In the genomic region with DNA sequence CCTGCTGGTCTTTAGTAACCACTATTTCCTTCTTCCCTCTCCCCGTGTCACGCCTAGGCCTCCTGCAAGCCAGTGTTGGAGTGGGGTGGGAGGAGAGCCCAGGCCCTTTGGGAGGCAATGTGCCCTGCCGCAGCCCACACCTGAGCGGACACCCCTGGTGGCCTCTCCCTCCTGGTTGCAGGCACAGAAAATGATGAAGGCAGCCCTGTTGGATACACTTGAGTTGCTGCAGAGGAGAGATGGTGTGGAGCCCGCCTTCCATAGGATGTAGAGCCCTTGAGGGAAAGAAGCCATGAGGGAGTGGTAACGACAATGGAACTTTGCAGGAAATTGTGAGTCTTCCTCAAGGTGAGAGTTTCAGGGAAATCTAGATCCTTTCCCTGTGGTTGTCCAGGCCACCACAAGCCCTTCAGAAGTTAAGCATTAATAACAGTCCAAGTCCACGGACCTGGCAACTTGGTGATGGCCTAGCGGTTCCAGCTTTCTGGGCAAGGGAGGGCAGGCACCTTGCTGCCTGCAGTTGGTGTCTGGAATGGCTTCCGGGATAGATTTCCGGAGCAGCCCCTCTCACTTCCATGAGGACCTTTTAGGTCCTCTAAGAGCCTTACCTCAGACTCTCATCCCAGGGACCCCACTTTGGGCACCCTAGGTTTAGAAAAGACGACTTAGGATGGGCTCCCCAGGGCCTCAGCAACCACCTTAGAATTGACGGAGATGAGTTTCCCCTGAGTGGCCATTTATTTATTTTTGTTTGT, we compare ENCODE assay signal across 18 cellular contexts.
DNase-seq lines count a peak whose midpoint lies in the region; ATAC-seq and TF ChIP-seq lines count a peak whose summit lies in the region.
"Had no signal": no experiment of that assay in that cellular context is flagged by ENCODE, and none has a peak within 500 bp of the region (broad histone marks: within the 10 kb centered on the region; RNA-seq: fewer than 3 reads in every experiment).

No MANE protein-coding gene starts in this region.

- no peaks in the 10 kb centered on the region for H3K4me1 ChIP-seq in DND-41 (ENCODE audit: insufficient read depth, low read length)

- intact Hi-C loops in cardiac septum (cut with DNase I) (no loop called here), Right ventricle myocardium inferior (cut with DNase I) (no loop called here)

- H3K4me3 Mint-ChIP-seq in stimulated activated memory B cell treated with anti-CD40 and anti-IgM and Interleukin-4, amounts not matched to agents 10 μg/mL and 1 μg/mL and 100 μg/mL, for 72 hours = no peak overlapping the region
- H3K4me3 Mint-ChIP-seq: B cell; CD4-positive, alpha-beta T cell; HFFc6 had no signal

- H3K9me3 ChIP-seq in DND-41 (ENCODE audit: insufficient read depth, low read length, severe bottlenecking) = no peaks in the 10 kb centered on the region

- peak; percentile 56 for DNase-seq in cardiac septum (ENCODE audit: low spot score)
- DNase-seq in Right ventricle myocardium inferior (ENCODE audit: missing footprints) = no peak
- no peak for DNase-seq in DND-41
- DNase-seq in mesenteric fat pad (ENCODE audit: low spot score) = peak; percentile 85
- no peak for DNase-seq in HuH-7 (ENCODE audit: low spot score)
- no peak for DNase-seq in middle frontal gyrus (ENCODE audit: extremely low spot score, low spot score)
- DNase-seq: 8988T; Caco-2; CD4-positive, alpha-beta T cell; GDM1; GM23248; H7; HFFc6 had no signal

- TF ChIP-seq CTCF in DND-41 (IDR thresholded peaks at IDR 0.05; ENCODE audit: borderline replicate concordance, extremely low read depth, low read length, poor library complexity, severe bottlenecking) = no peak

- no peak overlapping the region for H3K9ac ChIP-seq in DND-41 (ENCODE audit: low read depth, low read length)
- H3K9ac ChIP-seq: GM23248 had no signal

- no peaks in the 10 kb centered on the region for H3K4me1 Mint-ChIP-seq in stimulated activated memory B cell treated with anti-CD40 and anti-IgM and Interleukin-4, amounts not matched to agents 10 μg/mL and 1 μg/mL and 100 μg/mL, for 72 hours
- H3K4me1 Mint-ChIP-seq: B cell had no signal

- H3K9me3 Mint-ChIP-seq in stimulated activated memory B cell treated with anti-CD40 and anti-IgM and Interleukin-4, amounts not matched to agents 10 μg/mL and 1 μg/mL and 100 μg/mL, for 72 hours = peaks cover 4% of the 10 kb centered on the region
- H3K9me3 Mint-ChIP-seq: CD4-positive, alpha-beta T cell; HFFc6 had no signal

- H3K79me2 ChIP-seq in DND-41 (ENCODE audit: insufficient read depth, low read length) = no peaks in the 10 kb centered on the region

- ATAC-seq in Right ventricle myocardium inferior = no peak
- ATAC-seq in DND-41 (ENCODE audit: insufficient read depth, low read depth) = peak; percentile 40; the same call in 2 of the 3 replicates
- ATAC-seq in stimulated activated memory B cell treated with anti-CD40 and anti-IgM and Interleukin-4, amounts not matched to agents 10 μg/mL and 1 μg/mL and 100 μg/mL, for 72 hours = peak; percentile 45
- ATAC-seq in HG02571 (IDR thresholded peaks at IDR 0.05; ENCODE audit: unreplicated experiment) = no peak
- ATAC-seq: HCT116 had no signal

- no peaks in the 10 kb centered on the region for H4K20me1 ChIP-seq in DND-41 (ENCODE audit: insufficient read depth, low read length)

- no peaks in the 10 kb centered on the region for H3K36me3 Mint-ChIP-seq in stimulated activated memory B cell treated with anti-CD40 and anti-IgM and Interleukin-4, amounts not matched to agents 10 μg/mL and 1 μg/mL and 100 μg/mL, for 72 hours

- H3K27me3 ChIP-seq in DND-41 (ENCODE audit: insufficient read depth, low read length, poor library complexity) = no peaks in the 10 kb centered on the region

- no peak overlapping the region for H3K27ac Mint-ChIP-seq in stimulated activated memory B cell treated with anti-CD40 and anti-IgM and Interleukin-4, amounts not matched to agents 10 μg/mL and 1 μg/mL and 100 μg/mL, for 72 hours
- H3K27ac Mint-ChIP-seq: B cell; CD4-positive, alpha-beta T cell; HFFc6 had no signal

- no peak overlapping the region for H2AFZ ChIP-seq in DND-41 (ENCODE audit: low read depth, low read length)
- H2AFZ ChIP-seq: GM23248 had no signal

- H3K4me2 ChIP-seq in DND-41 (ENCODE audit: insufficient read depth, low read length) = no peak overlapping the region

- H3K36me3 ChIP-seq in DND-41 (ENCODE audit: insufficient read depth, low read length) = no peaks in the 10 kb centered on the region

- peaks cover 22% of the 10 kb centered on the region for H3K27me3 Mint-ChIP-seq in stimulated activated memory B cell treated with anti-CD40 and anti-IgM and Interleukin-4, amounts not matched to agents 10 μg/mL and 1 μg/mL and 100 μg/mL, for 72 hours

- no peak overlapping the region for H3K4me3 ChIP-seq in DND-41 (ENCODE audit: low read depth in 1 of 2, low read length in 2 of 2)
- H3K4me3 ChIP-seq: GM23248 had no signal

- H3K27ac ChIP-seq in DND-41 (ENCODE audit: low read length) = no peak overlapping the region
- H3K27ac ChIP-seq: C4-2B, GM23248 had no signal

Comparison
In these comparisons a context has a peak if more than half of its experiments do, and no peak if none do; other contexts are left out.
1. DNase-seq: peak in cardiac septum (single experiment) and mesenteric fat pad (single experiment); none in Right ventricle myocardium inferior (single experiment), DND-41 (single experiment), HuH-7 (single experiment) and middle frontal gyrus (single experiment).
2. ATAC-seq: peak in DND-41 (single experiment) and stimulated activated memory B cell treated with anti-CD40 and anti-IgM and Interleukin-4, amounts not matched to agents 10 μg/mL and 1 μg/mL and 100 μg/mL, for 72 hours (single experiment); none in Right ventricle myocardium inferior (single experiment) and HG02571 (single experiment).